In the genomic region with DNA sequence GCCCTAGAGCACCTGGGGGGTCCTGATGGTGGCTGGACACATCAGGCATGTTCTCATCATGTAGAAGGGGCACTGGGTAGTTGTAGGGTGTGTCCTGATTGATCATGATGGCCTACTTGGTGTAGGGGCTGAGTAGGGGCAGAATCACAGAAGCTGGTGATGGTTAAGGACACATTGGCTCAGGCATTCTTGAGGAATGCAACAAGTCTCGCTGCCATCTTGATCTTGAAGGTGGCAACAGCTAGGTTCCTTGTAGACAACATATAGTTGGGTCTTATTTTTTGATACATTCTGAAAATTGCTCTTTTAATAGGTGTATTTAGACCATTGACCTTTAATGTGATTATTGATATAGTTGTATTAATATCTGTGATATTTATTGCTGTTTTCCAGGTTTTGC, we compare ENCODE assay signal across 1 cellular context.
TF ChIP-seq lines count a peak whose summit lies in the region.

No MANE protein-coding gene starts in this region.

TF ChIP-seq in GM23338, 12 proteins besides CTCF, POLR2A, EP300 and RAD21 (continued from another document):
- TF ChIP-seq CREB1 (CRISPR knock-in tag; IDR thresholded peaks at IDR 0.05; ENCODE audit: low read depth) = no peak
- no peak for TF ChIP-seq JUNB (IDR thresholded peaks at IDR 0.05; ENCODE audit: unreplicated experiment)
- TF ChIP-seq ZNF114 (CRISPR knock-in tag; IDR thresholded peaks at IDR 0.05) = no peak
- TF ChIP-seq, protein P1, sequence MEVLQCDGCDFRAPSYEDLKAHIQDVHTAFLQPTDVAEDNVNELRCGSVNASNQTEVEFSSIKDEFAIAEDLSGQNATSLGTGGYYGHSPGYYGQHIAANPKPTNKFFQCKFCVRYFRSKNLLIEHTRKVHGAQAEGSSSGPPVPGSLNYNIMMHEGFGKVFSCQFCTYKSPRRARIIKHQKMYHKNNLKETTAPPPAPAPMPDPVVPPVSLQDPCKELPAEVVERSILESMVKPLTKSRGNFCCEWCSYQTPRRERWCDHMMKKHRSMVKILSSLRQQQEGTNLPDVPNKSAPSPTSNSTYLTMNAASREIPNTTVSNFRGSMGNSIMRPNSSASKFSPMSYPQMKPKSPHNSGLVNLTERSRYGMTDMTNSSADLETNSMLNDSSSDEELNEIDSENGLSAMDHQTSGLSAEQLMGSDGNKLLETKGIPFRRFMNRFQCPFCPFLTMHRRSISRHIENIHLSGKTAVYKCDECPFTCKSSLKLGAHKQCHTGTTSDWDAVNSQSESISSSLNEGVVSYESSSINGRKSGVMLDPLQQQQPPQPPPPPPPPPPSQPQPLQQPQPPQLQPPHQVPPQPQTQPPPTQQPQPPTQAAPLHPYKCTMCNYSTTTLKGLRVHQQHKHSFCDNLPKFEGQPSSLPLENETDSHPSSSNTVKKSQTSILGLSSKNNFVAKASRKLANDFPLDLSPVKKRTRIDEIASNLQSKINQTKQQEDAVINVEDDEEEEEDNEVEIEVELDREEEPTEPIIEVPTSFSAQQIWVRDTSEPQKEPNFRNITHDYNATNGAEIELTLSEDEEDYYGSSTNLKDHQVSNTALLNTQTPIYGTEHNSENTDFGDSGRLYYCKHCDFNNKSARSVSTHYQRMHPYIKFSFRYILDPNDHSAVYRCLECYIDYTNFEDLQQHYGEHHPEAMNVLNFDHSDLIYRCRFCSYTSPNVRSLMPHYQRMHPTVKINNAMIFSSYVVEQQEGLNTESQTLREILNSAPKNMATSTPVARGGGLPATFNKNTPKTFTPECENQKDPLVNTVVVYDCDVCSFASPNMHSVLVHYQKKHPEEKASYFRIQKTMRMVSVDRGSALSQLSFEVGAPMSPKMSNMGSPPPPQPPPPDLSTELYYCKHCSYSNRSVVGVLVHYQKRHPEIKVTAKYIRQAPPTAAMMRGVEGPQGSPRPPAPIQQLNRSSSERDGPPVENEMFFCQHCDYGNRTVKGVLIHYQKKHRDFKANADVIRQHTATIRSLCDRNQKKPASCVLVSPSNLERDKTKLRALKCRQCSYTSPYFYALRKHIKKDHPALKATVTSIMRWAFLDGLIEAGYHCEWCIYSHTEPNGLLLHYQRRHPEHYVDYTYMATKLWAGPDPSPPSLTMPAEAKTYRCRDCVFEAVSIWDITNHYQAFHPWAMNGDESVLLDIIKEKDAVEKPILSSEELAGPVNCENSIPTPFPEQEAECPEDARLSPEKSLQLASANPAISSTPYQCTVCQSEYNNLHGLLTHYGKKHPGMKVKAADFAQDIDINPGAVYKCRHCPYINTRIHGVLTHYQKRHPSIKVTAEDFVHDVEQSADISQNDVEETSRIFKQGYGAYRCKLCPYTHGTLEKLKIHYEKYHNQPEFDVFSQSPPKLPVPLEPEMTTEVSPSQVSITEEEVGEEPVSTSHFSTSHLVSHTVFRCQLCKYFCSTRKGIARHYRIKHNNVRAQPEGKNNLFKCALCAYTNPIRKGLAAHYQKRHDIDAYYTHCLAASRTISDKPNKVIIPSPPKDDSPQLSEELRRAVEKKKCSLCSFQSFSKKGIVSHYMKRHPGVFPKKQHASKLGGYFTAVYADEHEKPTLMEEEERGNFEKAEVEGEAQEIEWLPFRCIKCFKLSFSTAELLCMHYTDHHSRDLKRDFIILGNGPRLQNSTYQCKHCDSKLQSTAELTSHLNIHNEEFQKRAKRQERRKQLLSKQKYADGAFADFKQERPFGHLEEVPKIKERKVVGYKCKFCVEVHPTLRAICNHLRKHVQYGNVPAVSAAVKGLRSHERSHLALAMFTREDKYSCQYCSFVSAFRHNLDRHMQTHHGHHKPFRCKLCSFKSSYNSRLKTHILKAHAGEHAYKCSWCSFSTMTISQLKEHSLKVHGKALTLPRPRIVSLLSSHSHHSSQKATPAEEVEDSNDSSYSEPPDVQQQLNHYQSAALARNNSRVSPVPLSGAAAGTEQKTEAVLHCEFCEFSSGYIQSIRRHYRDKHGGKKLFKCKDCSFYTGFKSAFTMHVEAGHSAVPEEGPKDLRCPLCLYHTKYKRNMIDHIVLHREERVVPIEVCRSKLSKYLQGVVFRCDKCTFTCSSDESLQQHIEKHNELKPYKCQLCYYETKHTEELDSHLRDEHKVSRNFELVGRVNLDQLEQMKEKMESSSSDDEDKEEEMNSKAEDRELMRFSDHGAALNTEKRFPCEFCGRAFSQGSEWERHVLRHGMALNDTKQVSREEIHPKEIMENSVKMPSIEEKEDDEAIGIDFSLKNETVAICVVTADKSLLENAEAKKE (CRISPR knock-in tag; IDR thresholded peaks at IDR 0.05) = no peak
- no peak for TF ChIP-seq NANOG (IDR thresholded peaks at IDR 0.05; ENCODE audit: borderline replicate concordance)
- no peak for TF ChIP-seq EZH2phosphoT487 (IDR thresholded peaks at IDR 0.05; ENCODE audit: unreplicated experiment)
- no peak for TF ChIP-seq STAT1 (IDR thresholded peaks at IDR 0.05; ENCODE audit: unreplicated experiment)
